In genomic region chr10:44997105-44997748, GRCh38 we compare ENCODE assay signal across 14 cellular contexts. TPM values are rescaled to one million over a fixed set of nuclear protein-coding genes. Genes with fewer than 3 reads are reported as not detected.
A peak's percentile ranks its signal among the peaks of the same experiment; 100 is the strongest.
DNase-seq lines count a peak whose midpoint lies in the region; ATAC-seq and TF ChIP-seq lines count a peak whose summit lies in the region.
"Had no signal": no experiment of that assay in that cellular context is flagged by ENCODE, and none has a peak within 500 bp of the region (broad histone marks: within the 10 kb centered on the region; RNA-seq: fewer than 3 reads in every experiment).

No MANE protein-coding gene starts in this region.

- H3K36me3 ChIP-seq in Loucy (ENCODE audit: insufficient read depth, low read length) = peaks cover 4% of the 10 kb centered on the region; the same call in 1 of the 2 replicates
- H3K36me3 ChIP-seq in colonic mucosa = no peaks in the 10 kb centered on the region
- peaks cover 2 to 6% of the 10 kb centered on the region in 2 donors for H3K36me3 ChIP-seq in mucosa of rectum (ENCODE audit: control insufficient read depth in 2 of 2, insufficient read depth in 2 of 2, low read length in 2 of 2)
- H3K36me3 ChIP-seq in suprapubic skin = peaks cover 7% of the 10 kb centered on the region

- TF ChIP-seq CTCF in Loucy (conservative IDR thresholded peaks at IDR 0.05; ENCODE audit: low read length) (no peak), colonic mucosa (IDR thresholded peaks at IDR 0.05) (no peak), suprapubic skin (IDR thresholded peaks at IDR 0.05) (no peak)

- H3K9ac ChIP-seq in Loucy (ENCODE audit: low read depth, low read length, poor library complexity, severe bottlenecking) = peak overlapping the region; percentile 92
- H3K9ac ChIP-seq in colonic mucosa (ENCODE audit: low read depth in 2 of 2, low read length in 2 of 2) = no peak overlapping the region
- H3K9ac ChIP-seq in mucosa of rectum (ENCODE audit: low read depth in 1 of 2, low read length in 2 of 2) = no peak overlapping the region

- no peak for TF ChIP-seq EP300 in suprapubic skin (IDR thresholded peaks at IDR 0.05)

- H3K9me2 ChIP-seq in Loucy (replicated peaks; ENCODE audit: low read depth, low read length) = no peaks in the 10 kb centered on the region

- no peak overlapping the region for H3K27ac Mint-ChIP-seq in stimulated activated naive CD8-positive, alpha-beta T cell treated with anti-CD3 and anti-CD28 coated beads, Interleukin-15, amount 100 ng/mL, for 72 hours
- H3K27ac Mint-ChIP-seq: activated naive CD8-positive, alpha-beta T cell treated with anti-CD3 and anti-CD28 coated beads, Interleukin-2, amount 50 U/mL, for 24 hours; nephron progenitor cell had no signal

- H3F3A ChIP-seq in Loucy (ENCODE audit: low read depth) = peaks cover 20% of the 10 kb centered on the region; the same call in 1 of the 2 replicates

- H4K20me1 ChIP-seq in Loucy (ENCODE audit: insufficient read depth, low read length, poor library complexity, severe bottlenecking) = peaks cover 8% of the 10 kb centered on the region

- intact Hi-C loops in colonic mucosa (cut with DNase I) = no loop called here

- H3K9me3 ChIP-seq in Loucy (ENCODE audit: insufficient read depth, low read depth, low read length) (peaks cover 2% of the 10 kb centered on the region), colonic mucosa (no peaks in the 10 kb centered on the region), mucosa of rectum (ENCODE audit: control insufficient read depth in 2 of 2, low read length in 2 of 2) (no peaks in the 10 kb centered on the region), suprapubic skin (no peaks in the 10 kb centered on the region)

- peak overlapping the region; percentile 49 for H3K4me3 ChIP-seq in Loucy (ENCODE audit: low read length, poor library complexity, severe bottlenecking)
- H3K4me3 ChIP-seq in colonic mucosa = no peak overlapping the region
- no peak overlapping the region for H3K4me3 ChIP-seq in mucosa of rectum (ENCODE audit: low read length in 2 of 2)
- no peak overlapping the region for H3K4me3 ChIP-seq in suprapubic skin

- ATAC-seq in stimulated activated naive CD8-positive, alpha-beta T cell treated with anti-CD3 and anti-CD28 coated beads, Interleukin-15, amount 100 ng/mL, for 72 hours = no peak
- ATAC-seq: activated naive CD8-positive, alpha-beta T cell treated with anti-CD3 and anti-CD28 coated beads, Interleukin-2, amount 50 U/mL, for 24 hours had no signal

- H3K27ac ChIP-seq in colonic mucosa (peak overlapping the region; percentile 61), mucosa of rectum (ENCODE audit: low read depth in 2 of 2, low read length in 2 of 2) (peak overlapping the region; percentile 46 to 79), suprapubic skin (peak overlapping the region; percentile 88)

- peaks cover 7 to 9% of the 10 kb centered on the region in 2 donors for H3K9me3 Mint-ChIP-seq in stimulated activated naive CD8-positive, alpha-beta T cell treated with anti-CD3 and anti-CD28 coated beads, Interleukin-15, amount 100 ng/mL, for 72 hours

- H3K4me2 ChIP-seq in Loucy (ENCODE audit: low read depth, low read length, poor library complexity, severe bottlenecking) = peak overlapping the region; percentile 74

- TF ChIP-seq POLR2A in suprapubic skin (IDR thresholded peaks at IDR 0.05) = no peak

- H3K79me2 ChIP-seq in Loucy (ENCODE audit: insufficient read depth, low read length) = peaks cover 41% of the 10 kb centered on the region

- CTCF ChIA-PET in HEK293T (lab: Yijun Ruan, JAX) = interaction anchor here (0.5 kb wide), 1 partner anchor 981 kb away, joined by 3 read pairs; no protein-coding TSS in a partner anchor

- POLR2A ChIA-PET in HEK293T (lab: Yijun Ruan, JAX) = no interaction called here

- no peak for DNase-seq in colonic mucosa
- no peak for DNase-seq in suprapubic skin (ENCODE audit: low spot score in 2 of 2)
- DNase-seq in HEK293T (ENCODE audit: extremely low spot score) = no peak
- DNase-seq in stimulated activated naive CD8-positive, alpha-beta T cell treated with anti-CD3 and anti-CD28 coated beads, Interleukin-15, amount 100 ng/mL, for 72 hours = no peak
- DNase-seq in MV-4-11 (lab: John Stamatoyannopoulos, UW) = no peak
- no peak for DNase-seq in NCI-H345 treated with DMSO at 0.1 percent for 48 hours (lab: John Stamatoyannopoulos, UW; ENCODE audit: unreplicated experiment)
- DNase-seq: activated naive CD8-positive, alpha-beta T cell treated with anti-CD3 and anti-CD28 coated beads, Interleukin-2, amount 50 U/mL, for 24 hours; activated T-cell treated with anti-CD3 and anti-CD28 coated beads, Interleukin-2, amount 50 U/mL, for 1 hour; kidney glomerular epithelial cell; NCI-H1092; NCI-H226; nephron progenitor cell had no signal

- no peaks in the 10 kb centered on the region for H3K27me3 Mint-ChIP-seq in stimulated activated naive CD8-positive, alpha-beta T cell treated with anti-CD3 and anti-CD28 coated beads, Interleukin-15, amount 100 ng/mL, for 72 hours
- H3K27me3 Mint-ChIP-seq: activated naive CD8-positive, alpha-beta T cell treated with anti-CD3 and anti-CD28 coated beads, Interleukin-2, amount 50 U/mL, for 24 hours had no signal

- H3K27me3 ChIP-seq in Loucy (ENCODE audit: insufficient read depth, low read length, poor library complexity, severe bottlenecking) = no peaks in the 10 kb centered on the region
- H3K27me3 ChIP-seq in colonic mucosa = no peaks in the 10 kb centered on the region
- H3K27me3 ChIP-seq in mucosa of rectum (ENCODE audit: control insufficient read depth in 2 of 2, insufficient read depth in 2 of 2, low read length in 2 of 2) = no peaks in the 10 kb centered on the region
- H3K27me3 ChIP-seq in suprapubic skin = no peaks in the 10 kb centered on the region

- H3K4me3 Mint-ChIP-seq in stimulated activated naive CD8-positive, alpha-beta T cell treated with anti-CD3 and anti-CD28 coated beads, Interleukin-15, amount 100 ng/mL, for 72 hours = no peak overlapping the region
- H3K4me3 Mint-ChIP-seq: activated naive CD8-positive, alpha-beta T cell treated with anti-CD3 and anti-CD28 coated beads, Interleukin-2, amount 50 U/mL, for 24 hours; nephron progenitor cell had no signal

- H3K4me1 ChIP-seq in Loucy (ENCODE audit: insufficient read depth, low read length, poor library complexity, severe bottlenecking) = peaks cover 77% of the 10 kb centered on the region
- no peaks in the 10 kb centered on the region for H3K4me1 ChIP-seq in colonic mucosa
- H3K4me1 ChIP-seq in mucosa of rectum (ENCODE audit: control insufficient read depth in 2 of 2, insufficient read depth in 2 of 2, low read length in 2 of 2) = peaks cover 18 to 27% of the 10 kb centered on the region in 2 donors
- peaks cover 73% of the 10 kb centered on the region for H3K4me1 ChIP-seq in suprapubic skin

- peaks cover 41% of the 10 kb centered on the region for H3K4me1 Mint-ChIP-seq in stimulated activated naive CD8-positive, alpha-beta T cell treated with anti-CD3 and anti-CD28 coated beads, Interleukin-15, amount 100 ng/mL, for 72 hours

- H2AFZ ChIP-seq in Loucy (ENCODE audit: low read length) = no peak overlapping the region

- WGBS in suprapubic skin = 87% methylated on average over 6 of the region's 6 CpGs

TF ChIP-seq in HEK293T, 16 proteins besides CTCF, POLR2A, EP300 and RAD21:
- TF ChIP-seq FOXA1 (IDR thresholded peaks at IDR 0.05) (no peak), CTBP1 (IDR thresholded peaks at IDR 0.05; ENCODE audit: borderline replicate concordance) (no peak), TARDBP (IDR thresholded peaks at IDR 0.05) (no peak), ELF4 (IDR thresholded peaks at IDR 0.05) (no peak), ZNF384 (IDR thresholded peaks at IDR 0.05) (no peak)

RNA-seq across cellular contexts. Expression of gene ZNF22, which starts 3.5 kb away (rescaled TPM):
- 10 to 100 TPM; 16.5 to 17.3 TPM for total RNA-seq in colonic mucosa
- 10 to 100 TPM in 1 of 4 donors, 1 to 10 TPM in 3; 6.7 to 15.1 (median 8.5) TPM for total RNA-seq in suprapubic skin

RNA-seq across cellular contexts. Expression of gene DEPP1, which starts 18.6 kb away (rescaled TPM):
- total RNA-seq in colonic mucosa (10 to 100 TPM; 11.1 to 20.2 TPM), suprapubic skin (100 to 1,000 TPM in 1 of 4 donors, 10 to 100 TPM in 3; 27.5 to 101 (median 38.2) TPM)

RNA-seq across cellular contexts. Expression of gene RASSF4, which starts 37.6 kb away (rescaled TPM):
- 10 to 100 TPM; 13.1 to 19.9 TPM for total RNA-seq in colonic mucosa
- total RNA-seq in suprapubic skin = 10 to 100 TPM in 2 of 4 donors, 1 to 10 TPM in 2; 4.4 to 23.3 (median 12.9) TPM
